ENCODE assay signal across 1 cellular context in genomic region chr11:1729692-1730011, GRCh38.
TF ChIP-seq lines count a peak whose summit lies in the region.

No MANE protein-coding gene starts in this region.

TF ChIP-seq in IMR-90, 13 proteins besides CTCF, POLR2A, EP300 and RAD21:
- TF ChIP-seq USF2 (IDR thresholded peaks at IDR 0.05; ENCODE audit: low read depth, low read length), result no peak
- TF ChIP-seq NFE2L2 (IDR thresholded peaks at IDR 0.05; ENCODE audit: low read depth, low read length), result 0 out of 2 replicates have a peak, but pooled peaks have one; percentile 21
